In genomic region chr13:67438465-67438864, GRCh38 we compare ENCODE assay signal across 15 cellular contexts.
DNase-seq lines count a peak whose midpoint lies in the region; ATAC-seq and TF ChIP-seq lines count a peak whose summit lies in the region.
"Had no signal": no experiment of that assay in that cellular context is flagged by ENCODE, and none has a peak within 500 bp of the region (broad histone marks: within the 10 kb centered on the region; RNA-seq: fewer than 3 reads in every experiment).

No MANE protein-coding gene starts in this region.

- H3K79me2 ChIP-seq in smooth muscle cell (ENCODE audit: low read depth): no peaks in the 10 kb centered on the region

- peaks cover 9% of the 10 kb centered on the region for H3K9me3 Mint-ChIP-seq in activated T-cell treated with anti-CD3 and anti-CD28 coated beads, Interleukin-2, amount 50 U/mL, for 4 hours

- H3K36me3 ChIP-seq in RWPE2 (ENCODE audit: low read depth) (no peaks in the 10 kb centered on the region), iPS DF 6.9 (ENCODE audit: control insufficient read depth, insufficient read depth, low read length) (no peaks in the 10 kb centered on the region), smooth muscle cell (ENCODE audit: low read depth) (no peaks in the 10 kb centered on the region), esophagus squamous epithelium (no peaks in the 10 kb centered on the region)
- H3K36me3 ChIP-seq: pancreas, suprapubic skin had no signal

- no peaks in the 10 kb centered on the region for H4K20me1 ChIP-seq in smooth muscle cell (ENCODE audit: low read depth)

- DNase-seq in LHCN-M2 (ENCODE audit: low read depth) (peak; percentile 38), RWPE2 (ENCODE audit: low spot score) (no peak), iPS DF 6.9 (ENCODE audit: low read depth, low spot score) (peak; percentile 7), smooth muscle cell (lab: John Stamatoyannopoulos, UW; ENCODE audit: unreplicated experiment) (no peak), esophagus squamous epithelium (lab: John Stamatoyannopoulos, UW) (no peak)
- no peak for DNase-seq in activated T-cell treated with anti-CD3 and anti-CD28 coated beads, Interleukin-2, amount 50 U/mL, for 4 hours
- DNase-seq: activated CD8-positive, alpha-beta memory T cell treated with anti-CD3 and anti-CD28 coated beads, Interleukin-2, amount 50 U/mL, for 4 hours; GOT3; NCI-H2029; pancreas; T-helper 1 cell had no signal

- H3K36me3 Mint-ChIP-seq in activated T-cell treated with anti-CD3 and anti-CD28 coated beads, Interleukin-2, amount 50 U/mL, for 4 hours (ENCODE audit: insufficient read depth): no peaks in the 10 kb centered on the region

- H3K4me2 ChIP-seq in smooth muscle cell: no peak overlapping the region

- intact Hi-C loops in esophagus squamous epithelium (cut with DNase I): no loop called here

- no peak overlapping the region for H3K27ac ChIP-seq in RWPE2 (ENCODE audit: poor library complexity, severe bottlenecking)
- H3K27ac ChIP-seq in iPS DF 6.9 (ENCODE audit: low read length): no peak overlapping the region
- H3K27ac ChIP-seq in smooth muscle cell (ENCODE audit: low read depth): no peak overlapping the region
- H3K27ac ChIP-seq in esophagus squamous epithelium: no peak overlapping the region
- H3K27ac ChIP-seq: pancreas, suprapubic skin had no signal

- H3K27me3 Mint-ChIP-seq in activated T-cell treated with anti-CD3 and anti-CD28 coated beads, Interleukin-2, amount 50 U/mL, for 4 hours (ENCODE audit: low read depth): no peaks in the 10 kb centered on the region

- no CpG with 5 or more reads among the region's 3 CpGs for WGBS in iPS DF 6.9 (ENCODE audit: insufficient coverage, insufficient read length)
- 73% methylated on average over 3 of the region's 3 CpGs for WGBS in smooth muscle cell (ENCODE audit: low lambda C conversion rate)
- WGBS in esophagus squamous epithelium, 2 donors: 38 to 41% methylated on average over 3 of the region's 3 CpGs

- no peaks in the 10 kb centered on the region for H3F3A ChIP-seq in smooth muscle cell (ENCODE audit: low read depth)

- H2AFZ ChIP-seq in smooth muscle cell (ENCODE audit: low read depth): no peak overlapping the region

- no peak overlapping the region for H3K4me3 Mint-ChIP-seq in activated T-cell treated with anti-CD3 and anti-CD28 coated beads, Interleukin-2, amount 50 U/mL, for 4 hours

- no peaks in the 10 kb centered on the region for H3K4me1 Mint-ChIP-seq in activated T-cell treated with anti-CD3 and anti-CD28 coated beads, Interleukin-2, amount 50 U/mL, for 4 hours (ENCODE audit: low read depth)

- H3K9me3 ChIP-seq in RWPE2 (ENCODE audit: severe bottlenecking): no peaks in the 10 kb centered on the region
- no peaks in the 10 kb centered on the region for H3K9me3 ChIP-seq in iPS DF 6.9 (ENCODE audit: control insufficient read depth, insufficient read depth, low read length)
- H3K9me3 ChIP-seq in smooth muscle cell (replicated peaks; ENCODE audit: low read depth): no peaks in the 10 kb centered on the region
- no peaks in the 10 kb centered on the region for H3K9me3 ChIP-seq in esophagus squamous epithelium
- H3K9me3 ChIP-seq: pancreas, suprapubic skin had no signal

- peak; percentile 28 for TF ChIP-seq CTCF in RWPE2 (IDR thresholded peaks at IDR 0.05; ENCODE audit: poor library complexity, severe bottlenecking)
- TF ChIP-seq CTCF in smooth muscle cell (IDR thresholded peaks at IDR 0.05; ENCODE audit: borderline replicate concordance, insufficient read depth, poor library complexity, severe bottlenecking): no peak
- no peak for TF ChIP-seq CTCF in esophagus squamous epithelium (IDR thresholded peaks at IDR 0.05)

- TF ChIP-seq POLR2A in esophagus squamous epithelium (IDR thresholded peaks at IDR 0.05): no peak

- H3K4me3 ChIP-seq in RWPE2 (ENCODE audit: severe bottlenecking) (no peak overlapping the region), iPS DF 6.9 (ENCODE audit: low read length) (no peak overlapping the region), smooth muscle cell (no peak overlapping the region), esophagus squamous epithelium (no peak overlapping the region)
- H3K4me3 ChIP-seq: pancreas, suprapubic skin had no signal

- ATAC-seq in GM18511 (IDR thresholded peaks at IDR 0.05; ENCODE audit: unreplicated experiment) (peak; percentile 68), RWPE2 (ENCODE audit: low read depth) (no peak), HG02973 (IDR thresholded peaks at IDR 0.05; ENCODE audit: unreplicated experiment) (no peak)
- no peak for ATAC-seq in activated T-cell treated with anti-CD3 and anti-CD28 coated beads, Interleukin-2, amount 50 U/mL, for 4 hours
- ATAC-seq: esophagus mucosa, pancreas had no signal

- H3K27me3 ChIP-seq in RWPE2 (ENCODE audit: insufficient read depth, poor library complexity, severe bottlenecking) (no peaks in the 10 kb centered on the region), iPS DF 6.9 (ENCODE audit: control insufficient read depth, insufficient read depth, low read length) (no peaks in the 10 kb centered on the region), smooth muscle cell (ENCODE audit: low read depth) (no peaks in the 10 kb centered on the region), esophagus squamous epithelium (no peaks in the 10 kb centered on the region)
- H3K27me3 ChIP-seq: pancreas, suprapubic skin had no signal

- no peak overlapping the region for H3K9ac ChIP-seq in smooth muscle cell (ENCODE audit: low read depth)

- H3K4me1 ChIP-seq in RWPE2 (ENCODE audit: insufficient read depth, poor library complexity, severe bottlenecking) (no peaks in the 10 kb centered on the region), iPS DF 6.9 (ENCODE audit: control insufficient read depth, insufficient read depth, low read length) (no peaks in the 10 kb centered on the region), smooth muscle cell (ENCODE audit: low read depth) (no peaks in the 10 kb centered on the region), esophagus squamous epithelium (no peaks in the 10 kb centered on the region)
- H3K4me1 ChIP-seq: pancreas, suprapubic skin had no signal

Comparison
In these comparisons a context has a peak if more than half of its experiments do, and no peak if none do; other contexts are left out.
1. DNase-seq: peak in LHCN-M2 (single experiment) and iPS DF 6.9 (single experiment); none in RWPE2 (single experiment), smooth muscle cell (single experiment), esophagus squamous epithelium (single experiment) and activated T-cell treated with anti-CD3 and anti-CD28 coated beads, Interleukin-2, amount 50 U/mL, for 4 hours (single experiment).